In the genomic region with DNA sequence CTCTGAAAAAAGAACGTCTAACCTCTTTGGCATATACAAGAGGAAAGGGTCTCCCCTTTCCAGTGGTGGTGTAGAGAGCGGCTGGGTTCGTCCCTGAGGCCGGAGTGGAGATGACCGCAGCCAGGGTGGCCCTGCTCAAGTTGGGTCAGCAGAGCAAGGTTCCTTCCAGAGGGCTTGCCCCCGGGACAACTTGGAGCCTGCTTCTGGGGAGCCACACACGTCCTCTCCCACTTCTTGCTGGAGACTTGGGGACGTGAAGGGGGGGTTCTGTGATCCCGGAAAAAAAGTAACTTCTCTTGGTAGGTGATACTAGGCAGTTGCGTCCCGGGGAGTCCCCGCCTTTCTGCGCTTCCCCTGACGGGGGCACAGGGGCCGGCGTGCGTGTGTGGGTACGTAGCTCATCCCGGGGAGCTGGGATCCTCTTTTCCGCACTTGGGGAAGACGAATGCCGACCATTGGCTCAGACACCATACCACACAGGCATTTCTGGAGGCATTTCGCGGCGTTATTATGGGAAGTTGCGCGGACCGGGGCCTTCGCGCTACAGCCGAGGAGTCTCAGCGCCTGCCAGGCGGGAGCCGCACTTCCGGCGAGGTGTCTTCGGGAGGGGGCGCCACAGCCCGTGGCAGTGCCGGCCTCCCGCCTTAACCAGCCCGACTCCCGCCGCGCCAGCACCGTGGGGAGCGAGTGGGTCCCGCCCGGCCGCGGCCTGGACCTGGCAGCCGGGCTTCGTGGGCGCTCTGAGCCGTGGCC, we compare ENCODE assay signal across 9 cellular contexts. TPM values are rescaled to one million over a fixed set of nuclear protein-coding genes. Genes with fewer than 3 reads are reported as not detected.
DNase-seq lines count a peak whose midpoint lies in the region; ATAC-seq and TF ChIP-seq lines count a peak whose summit lies in the region.
"Had no signal": no experiment of that assay in that cellular context is flagged by ENCODE, and none has a peak within 500 bp of the region (broad histone marks: within the 10 kb centered on the region; RNA-seq: fewer than 3 reads in every experiment).

No MANE protein-coding gene starts in this region.

- peaks cover 2% of the 10 kb centered on the region for H3K4me1 ChIP-seq in endodermal cell (ENCODE audit: control insufficient read depth, insufficient read depth, low read length)
- peaks cover 11% of the 10 kb centered on the region for H3K4me1 ChIP-seq in upper lobe of right lung

- intact Hi-C loops in Right ventricle myocardium superior (cut with DNase I) (loop anchor here (5.0 kb wide), 1 partner anchor 295 kb away; no protein-coding TSS in a partner anchor), Right ventricle myocardium inferior (cut with DNase I) (loop anchor here (5.0 kb wide), 1 partner anchor 500 kb away; no protein-coding TSS in a partner anchor), upper lobe of right lung (cut with DNase I) (no loop called here)

- H3K9me3 ChIP-seq in endodermal cell (ENCODE audit: control insufficient read depth, low read length) (no peaks in the 10 kb centered on the region), upper lobe of right lung (no peaks in the 10 kb centered on the region)

- H3K4me3 ChIP-seq in endodermal cell (ENCODE audit: low read length) (peak overlapping the region; percentile 80), upper lobe of right lung (peak overlapping the region; percentile 37)

- H3K36me3 Mint-ChIP-seq in endodermal cell (ENCODE audit: low read depth) (no peaks in the 10 kb centered on the region), mesothelial cell of epicardium (no peaks in the 10 kb centered on the region)
- H3K36me3 Mint-ChIP-seq: CD4-positive, alpha-beta memory T cell had no signal

- peaks cover 96% of the 10 kb centered on the region for H3K27me3 Mint-ChIP-seq in endodermal cell (ENCODE audit: insufficient read depth)
- H3K27me3 Mint-ChIP-seq in mesothelial cell of epicardium (ENCODE audit: low read depth), result peaks cover 96% of the 10 kb centered on the region

- ATAC-seq in Right ventricle myocardium superior (ENCODE audit: poor library complexity) (peak; percentile 20), Right ventricle myocardium inferior (no peak), upper lobe of right lung (peak; percentile 57), HG03432 (IDR thresholded peaks at IDR 0.05; ENCODE audit: unreplicated experiment) (no peak), GM18517 (IDR thresholded peaks at IDR 0.05; ENCODE audit: unreplicated experiment) (no peak)

- H3K36me3 ChIP-seq in endodermal cell (ENCODE audit: control insufficient read depth, insufficient read depth, low read length) (no peaks in the 10 kb centered on the region), upper lobe of right lung (no peaks in the 10 kb centered on the region)

- peak overlapping the region; percentile 68 for H3K4me3 Mint-ChIP-seq in endodermal cell
- H3K4me3 Mint-ChIP-seq in mesothelial cell of epicardium, result peak overlapping the region; percentile 55
- H3K4me3 Mint-ChIP-seq: CD4-positive, alpha-beta memory T cell had no signal

- DNase-seq in Right ventricle myocardium superior, result no peak
- no peak for DNase-seq in Right ventricle myocardium inferior (ENCODE audit: missing footprints)
- DNase-seq in endodermal cell, result peak; percentile 83
- no peak for DNase-seq in mesothelial cell of epicardium (ENCODE audit: low spot score in 2 of 2, unreplicated experiment in 2 of 2)
- no peak for DNase-seq in upper lobe of right lung
- no peak for DNase-seq in SW480 (ENCODE audit: low spot score)
- DNase-seq: CD4-positive, alpha-beta memory T cell had no signal

- no peak overlapping the region for H3K27ac ChIP-seq in endodermal cell (ENCODE audit: low read depth, low read length)
- H3K27ac ChIP-seq in upper lobe of right lung, result no peak overlapping the region

- WGBS in endodermal cell (ENCODE audit: insufficient coverage in 1 of 2, insufficient read length in 1 of 2), 2 experiments, result 8 to 9% methylated on average over 29 to 55 of the region's 55 CpGs

- no peaks in the 10 kb centered on the region for H3K9me3 Mint-ChIP-seq in endodermal cell
- no peaks in the 10 kb centered on the region for H3K9me3 Mint-ChIP-seq in mesothelial cell of epicardium

- H3K4me1 Mint-ChIP-seq in endodermal cell (peaks cover 7% of the 10 kb centered on the region), mesothelial cell of epicardium (peaks cover 15% of the 10 kb centered on the region)

- H3K27me3 ChIP-seq in endodermal cell (ENCODE audit: control insufficient read depth, insufficient read depth, low read length, poor library complexity, severe bottlenecking) (peaks cover 97% of the 10 kb centered on the region), upper lobe of right lung (peaks cover 71% of the 10 kb centered on the region)

- peak; percentile 67 for TF ChIP-seq CTCF in endodermal cell (conservative IDR thresholded peaks at IDR 0.05)
- no peak for TF ChIP-seq CTCF in mesothelial cell of epicardium (IDR thresholded peaks at IDR 0.05; ENCODE audit: unreplicated experiment)
- no peak for TF ChIP-seq CTCF in upper lobe of right lung (IDR thresholded peaks at IDR 0.05)

- H3K9ac ChIP-seq in endodermal cell (ENCODE audit: extremely low read depth, low read length, poor library complexity, severe bottlenecking), result no peak overlapping the region

- H3K27ac Mint-ChIP-seq in endodermal cell, result no peak overlapping the region
- no peak overlapping the region for H3K27ac Mint-ChIP-seq in mesothelial cell of epicardium
- H3K27ac Mint-ChIP-seq: CD4-positive, alpha-beta memory T cell had no signal

RNA-seq across cellular contexts. Expression of a gene that starts 14.8 kb away (rescaled TPM):
- not detected for total RNA-seq in Right ventricle myocardium superior
- not detected for total RNA-seq in Right ventricle myocardium inferior
- under 1 TPM; 0.22 to 0.35 TPM for total RNA-seq in endodermal cell
- polyA plus RNA-seq in endodermal cell (2013, experiment 1 of 2), result 0.28 TPM
- polyA plus RNA-seq in endodermal cell (2013, experiment 2 of 2), result 0.33 TPM
- total RNA-seq in mesothelial cell of epicardium, result not detected in 3 replicates
- 0.78 TPM for total RNA-seq in upper lobe of right lung
- total RNA-seq: CD4-positive, alpha-beta memory T cell had no signal

Comparison
In these comparisons a context has a peak if more than half of its experiments do, and no peak if none do; other contexts are left out.
1. ATAC-seq: peak in Right ventricle myocardium superior (single experiment) and upper lobe of right lung (single experiment); none in Right ventricle myocardium inferior (single experiment), HG03432 (single experiment) and GM18517 (single experiment).